Comparison of ENCODE assay signal across 13 cellular contexts in genomic region chr3:53668872-53669271, GRCh38.
DNase-seq lines count a peak whose midpoint lies in the region; ATAC-seq, FAIRE-seq and TF ChIP-seq lines count a peak whose summit lies in the region.
"Had no signal": no experiment of that assay in that cellular context is flagged by ENCODE, and none has a peak within 500 bp of the region (broad histone marks: within the 10 kb centered on the region; RNA-seq: fewer than 3 reads in every experiment).

No MANE protein-coding gene starts in this region.

- no peak overlapping the region for H3K4me3 ChIP-seq in GM23248
- H3K4me3 ChIP-seq in keratinocyte (ENCODE audit: control insufficient read depth in 2 of 3, extremely low read depth in 1 of 3, insufficient read depth in 2 of 3, low read depth in 1 of 3, low read length in 3 of 3), result no peak overlapping the region
- no peak overlapping the region for H3K4me3 ChIP-seq in uterus
- H3K4me3 ChIP-seq: ascending aorta, HAP-1, vagina had no signal

- CTCF ChIA-PET in activated CD4-positive, alpha-beta T cell treated with anti-CD3 and anti-CD28 coated beads for 36 hours (lab: Charles Lee), result interaction anchor here (1.2 to 1.9 kb wide), 2 partner anchors 39 to 57 kb away, joined by 3 to 5 read pairs; no protein-coding TSS in a partner anchor

- 20 to 21% methylated on average over 2 of the region's 2 CpGs for WGBS in GM23248 (ENCODE audit: low coverage in 1 of 2, low lambda C conversion rate in 2 of 2, missing lambda C conversion rate in 2 of 2), 2 experiments

- no peak for ATAC-seq in activated CD4-positive, alpha-beta T cell treated with anti-CD3 and anti-CD28 coated beads for 36 hours
- no peak for ATAC-seq in GM19023 (IDR thresholded peaks at IDR 0.05; ENCODE audit: unreplicated experiment)
- ATAC-seq: activated CD8-positive, alpha-beta T cell treated with anti-CD3 and anti-CD28 coated beads, Interleukin-2, amount 10 ng/mL, durations not matched to agents 7 days and 5 days had no signal

- no peak overlapping the region for H3K27ac Mint-ChIP-seq in activated CD4-positive, alpha-beta T cell treated with anti-CD3 and anti-CD28 coated beads for 36 hours
- H3K27ac Mint-ChIP-seq: activated CD8-positive, alpha-beta T cell treated with anti-CD3 and anti-CD28 coated beads, Interleukin-2, amount 10 ng/mL, durations not matched to agents 7 days and 5 days had no signal

- H3K36me3 ChIP-seq in GM23248 (ENCODE audit: low read depth), result no peaks in the 10 kb centered on the region
- H3K36me3 ChIP-seq in keratinocyte (ENCODE audit: control insufficient read depth in 2 of 2, extremely low read depth in 1 of 2, insufficient read depth in 2 of 2, low read length in 2 of 2), result no peaks in the 10 kb centered on the region
- no peaks in the 10 kb centered on the region for H3K36me3 ChIP-seq in uterus
- H3K36me3 ChIP-seq: ascending aorta, HAP-1, vagina had no signal

- dilution Hi-C loops in keratinocyte (cut with MboI; ENCODE audit: extremely low pct_ligation_motif_present, low sequenced_read_pairs), result no loop called here

- no peaks in the 10 kb centered on the region for H4K20me1 ChIP-seq in GM23248 (ENCODE audit: insufficient read depth)
- no peaks in the 10 kb centered on the region for H4K20me1 ChIP-seq in keratinocyte (ENCODE audit: control insufficient read depth, extremely low read depth, insufficient read depth, low read length)

- H3K79me2 ChIP-seq in GM23248 (ENCODE audit: insufficient read depth) (no peaks in the 10 kb centered on the region), keratinocyte (ENCODE audit: control insufficient read depth, insufficient read depth, low read length) (no peaks in the 10 kb centered on the region)

- H3K27me3 Mint-ChIP-seq in activated CD4-positive, alpha-beta T cell treated with anti-CD3 and anti-CD28 coated beads for 36 hours, result peaks cover 12% of the 10 kb centered on the region

- H3K9me1 ChIP-seq in keratinocyte (ENCODE audit: control insufficient read depth, extremely low read depth, insufficient read depth, low read length), result no peaks in the 10 kb centered on the region

- H3K36me3 Mint-ChIP-seq in activated CD4-positive, alpha-beta T cell treated with anti-CD3 and anti-CD28 coated beads for 36 hours (ENCODE audit: low read depth), result no peaks in the 10 kb centered on the region

- POLR2A ChIA-PET in activated CD4-positive, alpha-beta T cell treated with anti-CD3 and anti-CD28 coated beads for 36 hours (lab: Charles Lee), result no interaction called here

- TF ChIP-seq CTCF in C4-2B (conservative IDR thresholded peaks at IDR 0.05), result peak; percentile 51
- TF ChIP-seq CTCF in keratinocyte (optimal IDR thresholded peaks at IDR 0.05 in 1 of 3, IDR thresholded peaks at IDR 0.05 in 1 of 3, conservative IDR thresholded peaks at IDR 0.05 in 1 of 3; ENCODE audit: extremely low read depth in 1 of 3, insufficient read depth in 2 of 3, low read length in 3 of 3), result peak; percentile 28 to 32 (median 28)
- no peak for TF ChIP-seq CTCF in uterus (IDR thresholded peaks at IDR 0.05)

- DNase-seq in GM23248, result peak; percentile 52
- DNase-seq in SW480 (ENCODE audit: low spot score), result peak; percentile 9
- DNase-seq in keratinocyte (ENCODE audit: low read depth, low spot score), result no peak
- DNase-seq in activated CD4-positive, alpha-beta T cell treated with anti-CD3 and anti-CD28 coated beads for 36 hours, result no peak
- DNase-seq in NCI-H524 treated with DMSO at 0.1 percent for 48 hours (lab: John Stamatoyannopoulos, UW), result no peak
- DNase-seq in uterus, result no peak
- DNase-seq: activated CD8-positive, alpha-beta T cell treated with anti-CD3 and anti-CD28 coated beads, Interleukin-2, amount 10 ng/mL, durations not matched to agents 7 days and 5 days had no signal

- H3F3A ChIP-seq in GM23248 (ENCODE audit: insufficient read depth), result no peaks in the 10 kb centered on the region

- H3K27me3 ChIP-seq in GM23248 (replicated peaks; ENCODE audit: insufficient read depth) (peaks cover 26% of the 10 kb centered on the region; the same call in 1 of the 2 replicates), keratinocyte (ENCODE audit: control insufficient read depth, extremely low read depth, insufficient read depth, low read length) (peaks cover 12% of the 10 kb centered on the region), uterus (no peaks in the 10 kb centered on the region)
- H3K27me3 ChIP-seq: ascending aorta, vagina had no signal

- H2AFZ ChIP-seq in GM23248, result no peak overlapping the region
- no peak overlapping the region for H2AFZ ChIP-seq in keratinocyte (ENCODE audit: control insufficient read depth, low read length)

- H3K9me2 ChIP-seq in GM23248 (ENCODE audit: insufficient read depth), result no peaks in the 10 kb centered on the region

- H3K27ac ChIP-seq in C4-2B (no peak overlapping the region), GM23248 (no peak overlapping the region), keratinocyte (ENCODE audit: control insufficient read depth, insufficient read depth, low read length) (no peak overlapping the region), uterus (no peak overlapping the region)
- H3K27ac ChIP-seq: ascending aorta, vagina had no signal

- intact Hi-C loops in activated CD4-positive, alpha-beta T cell treated with anti-CD3 and anti-CD28 coated beads for 36 hours (cut with DNase I, micrococcal nuclease), result no loop called here
- intact Hi-C loops in uterus (cut with DNase I; ENCODE audit: low total_unique reads), result no loop called here

- TF ChIP-seq POLR2A in uterus (IDR thresholded peaks at IDR 0.05), result no peak

- in situ Hi-C loops in GM23248 (cut with MboI), result no loop called here

- no peaks in the 10 kb centered on the region for H3K9me3 Mint-ChIP-seq in activated CD4-positive, alpha-beta T cell treated with anti-CD3 and anti-CD28 coated beads for 36 hours (ENCODE audit: low read depth)

- H3K4me1 Mint-ChIP-seq in activated CD4-positive, alpha-beta T cell treated with anti-CD3 and anti-CD28 coated beads for 36 hours, result no peaks in the 10 kb centered on the region

- no peak for FAIRE-seq in keratinocyte (lab: Jason Lieb, UNC)
- FAIRE-seq: RCC 7860 had no signal

- H3K4me2 ChIP-seq in GM23248 (ENCODE audit: unreplicated experiment), result no peak overlapping the region
- no peak overlapping the region for H3K4me2 ChIP-seq in keratinocyte (ENCODE audit: control insufficient read depth, extremely low read depth, insufficient read depth, low read depth, low read length)

- no peak overlapping the region for H3K4me3 Mint-ChIP-seq in activated CD4-positive, alpha-beta T cell treated with anti-CD3 and anti-CD28 coated beads for 36 hours
- H3K4me3 Mint-ChIP-seq: activated CD8-positive, alpha-beta T cell treated with anti-CD3 and anti-CD28 coated beads, Interleukin-2, amount 10 ng/mL, durations not matched to agents 7 days and 5 days had no signal

- no peak overlapping the region for H3K9ac ChIP-seq in GM23248
- no peak overlapping the region for H3K9ac ChIP-seq in keratinocyte (ENCODE audit: control insufficient read depth, extremely low read depth, insufficient read depth, low read length)

- no peaks in the 10 kb centered on the region for H3K9me3 ChIP-seq in GM23248 (ENCODE audit: low read depth)
- H3K9me3 ChIP-seq in keratinocyte (ENCODE audit: control insufficient read depth, low read depth, low read length), result no peaks in the 10 kb centered on the region
- no peaks in the 10 kb centered on the region for H3K9me3 ChIP-seq in uterus
- H3K9me3 ChIP-seq: ascending aorta, HAP-1, vagina had no signal

- H3K4me1 ChIP-seq in GM23248 (ENCODE audit: insufficient read depth) (no peaks in the 10 kb centered on the region), keratinocyte (ENCODE audit: control insufficient read depth, extremely low read depth, insufficient read depth, low read length) (no peaks in the 10 kb centered on the region), uterus (no peaks in the 10 kb centered on the region)
- H3K4me1 ChIP-seq: ascending aorta, HAP-1 had no signal

Comparison
In these comparisons a context has a peak if more than half of its experiments do, and no peak if none do; other contexts are left out.
1. CTCF ChIP-seq: peak in C4-2B (single experiment) and keratinocyte (3 of 3); none in uterus (0 of 4).
2. DNase-seq: peak in GM23248 (single experiment) and SW480 (single experiment); none in keratinocyte (single experiment), activated CD4-positive, alpha-beta T cell treated with anti-CD3 and anti-CD28 coated beads for 36 hours (single experiment), NCI-H524 treated with DMSO at 0.1 percent for 48 hours (single experiment) and uterus (0 of 2).